Comparison of ENCODE assay signal across 10 cellular contexts in genomic region chr12:52907092-52907810, GRCh38. TPM values are rescaled to one million over a fixed set of nuclear protein-coding genes. Genes with fewer than 3 reads are reported as not detected.
DNase-seq lines count a peak whose midpoint lies in the region; ATAC-seq and TF ChIP-seq lines count a peak whose summit lies in the region.
"Had no signal": no experiment of that assay in that cellular context is flagged by ENCODE, and none has a peak within 500 bp of the region (broad histone marks: within the 10 kb centered on the region; RNA-seq: fewer than 3 reads in every experiment).

No MANE protein-coding gene starts in this region.

- TF ChIP-seq CTCF in RWPE1 (conservative IDR thresholded peaks at IDR 0.05; ENCODE audit: low read depth), result no peak

- H3K36me3 ChIP-seq in urinary bladder (ENCODE audit: insufficient read depth), result no peaks in the 10 kb centered on the region
- H3K36me3 ChIP-seq: SJSA1 had no signal

- CTCF ChIA-PET in RWPE1 (lab: Yijun Ruan, JAX), result interaction anchor here (1.2 to 3.5 kb wide), 4 partner anchors 9 to 74 kb away, joined by 3 to 29 read pairs (median 4); no protein-coding TSS in a partner anchor

- H3K27ac ChIP-seq in RWPE1 (peak overlapping the region; percentile 96), urinary bladder (ENCODE audit: low read depth) (peak overlapping the region; percentile 87)
- H3K27ac ChIP-seq: SJSA1 had no signal

- 31% methylated on average over 7 of the region's 7 CpGs for WGBS in urinary bladder

- POLR2A ChIA-PET in RWPE1 (lab: Yijun Ruan, JAX; ENCODE audit: low non-redundant PET), result interaction anchor here (1.1 to 3.1 kb wide), 2 partner anchors 17 to 42 kb away, joined by 3 to 17 read pairs; partner anchors contain the start of gene KRT18

- no peak overlapping the region for H3K4me3 ChIP-seq in urinary bladder (ENCODE audit: low read depth, low read length)
- H3K4me3 ChIP-seq: SJSA1 had no signal

- no peak for ATAC-seq in GM18517 (IDR thresholded peaks at IDR 0.05; ENCODE audit: unreplicated experiment)

- DNase-seq in NCI-H82 (lab: John Stamatoyannopoulos, UW) (peak; percentile 8), NCI-H82 treated with DMSO at 0.1 percent for 48 hours (lab: John Stamatoyannopoulos, UW; ENCODE audit: unreplicated experiment) (no peak), RWPE1 (ENCODE audit: low spot score) (no peak), kidney tubule cell (ENCODE audit: low spot score) (peak; percentile 74), foreskin melanocyte (no peak), amygdala (lab: John Stamatoyannopoulos, UW) (no peak)

- no peaks in the 10 kb centered on the region for H3K4me1 ChIP-seq in urinary bladder (ENCODE audit: insufficient read depth)

RNA-seq across cellular contexts. Expression of gene KRT8, which starts 2.4 kb away (rescaled TPM):
- 96.2 TPM for total RNA-seq in urinary bladder
- 202 TPM for polyA plus RNA-seq in urinary bladder

RNA-seq across cellular contexts. Expression of gene KRT18, which starts 41.7 kb away (rescaled TPM):
- total RNA-seq in urinary bladder, result 81.8 TPM
- polyA plus RNA-seq in urinary bladder, result 70.9 TPM

RNA-seq across cellular contexts. Expression of gene KRT78, which starts 58.5 kb away (rescaled TPM):
- not detected for total RNA-seq in urinary bladder
- polyA plus RNA-seq in urinary bladder, result not detected
- polyA plus RNA-seq: neural cell had no signal

Comparison
In these comparisons a context has a peak if more than half of its experiments do, and no peak if none do; other contexts are left out.
1. DNase-seq: peak in NCI-H82 (single experiment) and kidney tubule cell (single experiment); none in NCI-H82 treated with DMSO at 0.1 percent for 48 hours (single experiment), RWPE1 (single experiment), foreskin melanocyte (single experiment) and amygdala (0 of 56).